Comparison of ENCODE assay signal across 9 cellular contexts in the genomic region with DNA sequence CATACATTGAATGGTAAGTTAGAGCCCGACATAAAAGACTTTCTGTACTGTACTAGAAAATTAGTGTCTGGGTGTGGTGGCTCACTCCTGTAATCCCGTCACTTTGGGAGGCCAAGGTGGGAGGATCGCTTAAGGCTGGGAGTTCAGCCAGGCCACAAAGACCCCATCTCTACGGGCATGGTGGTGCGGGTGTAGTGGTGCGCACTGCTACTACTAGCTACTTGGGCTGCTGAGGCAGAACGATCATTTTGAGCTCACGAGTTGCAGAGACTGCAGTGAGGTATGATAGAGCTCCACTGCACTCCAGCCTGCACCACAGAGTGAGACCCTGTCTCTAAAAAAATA. TPM values are rescaled to one million over a fixed set of nuclear protein-coding genes. Genes with fewer than 3 reads are reported as not detected.
DNase-seq lines count a peak whose midpoint lies in the region; ATAC-seq and TF ChIP-seq lines count a peak whose summit lies in the region.
"Had no signal": no experiment of that assay in that cellular context is flagged by ENCODE, and none has a peak within 500 bp of the region (broad histone marks: within the 10 kb centered on the region; RNA-seq: fewer than 3 reads in every experiment).

No MANE protein-coding gene starts in this region.

- H3K9me3 Mint-ChIP-seq in activated CD4-positive, alpha-beta T cell treated with anti-CD3 and anti-CD28 coated beads for 36 hours (ENCODE audit: low read depth): no peaks in the 10 kb centered on the region

- TF ChIP-seq CTCF in epithelial cell of esophagus (IDR thresholded peaks at IDR 0.05; ENCODE audit: insufficient read depth, low read depth, low read length, missing control alignments): no peak
- no peak for TF ChIP-seq CTCF in body of pancreas (IDR thresholded peaks at IDR 0.05)

- H3K27me3 ChIP-seq in SJSA1 (replicated peaks): no peaks in the 10 kb centered on the region
- no peaks in the 10 kb centered on the region for H3K27me3 ChIP-seq in body of pancreas

- DNase-seq in activated CD4-positive, alpha-beta T cell treated with anti-CD3 and anti-CD28 coated beads for 36 hours: peak; percentile 9
- no peak for DNase-seq in activated CD4-positive, alpha-beta T cell treated with anti-CD3 and anti-CD28 coated beads, Interleukin-2, amount 50 U/mL, for 1 hour
- DNase-seq in SJSA1 (ENCODE audit: low read depth in 1 of 2, low spot score in 2 of 2) (no peak), epithelial cell of esophagus (ENCODE audit: low read depth) (no peak), skeletal muscle cell (ENCODE audit: low read depth) (no peak), body of pancreas (no peak), NCI-H2107 (lab: John Stamatoyannopoulos, UW) (no peak), NCI-H69 (lab: John Stamatoyannopoulos, UW) (no peak)
- DNase-seq: stimulated activated CD4-positive, alpha-beta T cell treated with anti-CD3 and anti-CD28 coated beads, Interleukin-4, amount 100 ng/mL, for 4 hours had no signal

- H3K36me3 Mint-ChIP-seq in activated CD4-positive, alpha-beta T cell treated with anti-CD3 and anti-CD28 coated beads for 36 hours (ENCODE audit: low read depth): peaks cover 56% of the 10 kb centered on the region

- peak overlapping the region; percentile 83 for H3K4me3 ChIP-seq in SJSA1
- H3K4me3 ChIP-seq in epithelial cell of esophagus (ENCODE audit: low read length): peak overlapping the region; percentile 95
- H3K4me3 ChIP-seq in skeletal muscle cell (ENCODE audit: low read depth, low read length): peak overlapping the region; percentile 2
- no peak overlapping the region for H3K4me3 ChIP-seq in body of pancreas

- H3K27me3 Mint-ChIP-seq in activated CD4-positive, alpha-beta T cell treated with anti-CD3 and anti-CD28 coated beads for 36 hours: no peaks in the 10 kb centered on the region

- no peak for ATAC-seq in activated CD4-positive, alpha-beta T cell treated with anti-CD3 and anti-CD28 coated beads for 36 hours
- ATAC-seq in body of pancreas: no peak

- H3K4me3 Mint-ChIP-seq in activated CD4-positive, alpha-beta T cell treated with anti-CD3 and anti-CD28 coated beads for 36 hours: peak overlapping the region; percentile 98

- peak overlapping the region; percentile 42 for H3K27ac Mint-ChIP-seq in activated CD4-positive, alpha-beta T cell treated with anti-CD3 and anti-CD28 coated beads for 36 hours

- 79 to 82% methylated on average over 7 to 8 of the region's 8 CpGs for WGBS in body of pancreas, 2 donors

- POLR2A ChIA-PET in activated CD4-positive, alpha-beta T cell treated with anti-CD3 and anti-CD28 coated beads for 36 hours (lab: Charles Lee): interaction anchor here (0.6 to 1.3 kb wide), 2 partner anchors 9 to 226 kb away, joined by 3 to 5 read pairs; no protein-coding TSS in a partner anchor

- H3K4me1 ChIP-seq in SJSA1 (replicated peaks) (peaks cover 22% of the 10 kb centered on the region), body of pancreas (peaks cover 57% of the 10 kb centered on the region)

- peaks cover 57% of the 10 kb centered on the region for H3K4me1 Mint-ChIP-seq in activated CD4-positive, alpha-beta T cell treated with anti-CD3 and anti-CD28 coated beads for 36 hours

- intact Hi-C loops in activated CD4-positive, alpha-beta T cell treated with anti-CD3 and anti-CD28 coated beads for 36 hours (cut with DNase I, micrococcal nuclease): loop anchor here (5.0 to 10.0 kb wide), 9 partner anchors 43 to 1360 kb away; partner anchors contain the start of genes BAZ2B (in 1 of the 2), CCDC148 (in 1 of the 2) and PKP4 (in 1 of the 2)
- intact Hi-C loops in body of pancreas (cut with DNase I): loop anchor here (10.0 kb wide), 1 partner anchor 490 kb away; no protein-coding TSS in a partner anchor

- peaks cover 63% of the 10 kb centered on the region for H3K36me3 ChIP-seq in SJSA1
- H3K36me3 ChIP-seq in body of pancreas (replicated peaks in 1 of 2; ENCODE audit: insufficient read depth in 1 of 2, low read depth in 2 of 2): no peaks in the 10 kb centered on the region

- CTCF ChIA-PET in activated CD4-positive, alpha-beta T cell treated with anti-CD3 and anti-CD28 coated beads for 36 hours (lab: Charles Lee): interaction anchor here (1.5 to 1.7 kb wide), 3 partner anchors 16 to 52 kb away, joined by 3 to 6 read pairs (median 4); no protein-coding TSS in a partner anchor

- H3K27ac ChIP-seq in SJSA1 (peak overlapping the region; percentile 18), body of pancreas (no peak overlapping the region)

- no peaks in the 10 kb centered on the region for H3K9me3 ChIP-seq in SJSA1 (replicated peaks)
- H3K9me3 ChIP-seq in body of pancreas: no peaks in the 10 kb centered on the region

- TF ChIP-seq POLR2A in body of pancreas (IDR thresholded peaks at IDR 0.05): no peak

RNA-seq across cellular contexts. Expression of gene MARCHF7, which starts 2.3 kb away (rescaled TPM):
- total RNA-seq in activated CD4-positive, alpha-beta T cell treated with anti-CD3 and anti-CD28 coated beads for 36 hours: 10 to 100 TPM; 78.3 to 83.1 TPM
- 129 and 225 TPM in 2 replicates for total RNA-seq in SJSA1 (2014; rRNA removed; shearing (Covaris generic))
- 10 to 100 TPM; 36.6 to 36.9 TPM for total RNA-seq in body of pancreas

Comparison
In these comparisons a context has a peak if more than half of its experiments do, and no peak if none do; other contexts are left out.
1. H3K4me3 ChIP-seq: peak in SJSA1 (single experiment), epithelial cell of esophagus (single experiment) and skeletal muscle cell (single experiment); none in body of pancreas (0 of 2).